ENCODE assay signal across 26 cellular contexts in genomic region chr20:38283236-38283635, GRCh38. TPM values are rescaled to one million over a fixed set of nuclear protein-coding genes. Genes with fewer than 3 reads are reported as not detected.
"Had no signal": no experiment of that assay in that cellular context is flagged by ENCODE, and none has a peak within 500 bp of the region (broad histone marks: within the 10 kb centered on the region; RNA-seq: fewer than 3 reads in every experiment).

No MANE protein-coding gene starts in this region.

- H3K27me3 ChIP-seq: adrenal gland, MG63, SJCRH30 had no signal

- H3K27ac ChIP-seq: adrenal gland, SJCRH30, WERI-Rb-1 had no signal

- H3K4me3 Mint-ChIP-seq: activated CD4-positive, alpha-beta T cell treated with anti-CD3 and anti-CD28 coated beads for 36 hours; activated CD8-positive, alpha-beta T cell treated with anti-CD3 and anti-CD28 coated beads, Interleukin-2, amount 10 ng/mL, durations not matched to agents 7 days and 5 days; activated naive CD4-positive, alpha-beta T cell treated with anti-CD3 and anti-CD28 coated beads, Interleukin-2, amount 10 ng/mL, durations not matched to agents 7 days and 5 days; activated naive CD8-positive, alpha-beta T cell treated with anti-CD3 and anti-CD28 coated beads, Interleukin-2, amount 10 ng/mL, durations not matched to agents 7 days and 5 days; activated T-cell treated with anti-CD3 and anti-CD28 coated beads, Interleukin-2, amount 50 U/mL, for 4 hours; central memory CD8-positive, alpha-beta T cell had no signal

- ATAC-seq: activated CD4-positive, alpha-beta T cell treated with anti-CD3 and anti-CD28 coated beads for 36 hours; activated CD8-positive, alpha-beta T cell treated with anti-CD3 and anti-CD28 coated beads, Interleukin-2, amount 10 ng/mL, durations not matched to agents 7 days and 5 days; activated T-cell treated with anti-CD3 and anti-CD28 coated beads, Interleukin-2, amount 50 U/mL, for 4 hours; Panc1 had no signal

- H3K27ac Mint-ChIP-seq: activated CD4-positive, alpha-beta T cell treated with anti-CD3 and anti-CD28 coated beads for 36 hours; activated CD8-positive, alpha-beta T cell treated with anti-CD3 and anti-CD28 coated beads, Interleukin-2, amount 10 ng/mL, durations not matched to agents 7 days and 5 days; activated naive CD4-positive, alpha-beta T cell treated with anti-CD3 and anti-CD28 coated beads, Interleukin-2, amount 10 ng/mL, durations not matched to agents 7 days and 5 days; activated naive CD8-positive, alpha-beta T cell treated with anti-CD3 and anti-CD28 coated beads, Interleukin-2, amount 10 ng/mL, durations not matched to agents 7 days and 5 days had no signal

- H3K4me1 Mint-ChIP-seq: activated CD4-positive, alpha-beta T cell treated with anti-CD3 and anti-CD28 coated beads for 36 hours; activated naive CD4-positive, alpha-beta T cell treated with anti-CD3 and anti-CD28 coated beads, Interleukin-2, amount 10 ng/mL, durations not matched to agents 7 days and 5 days; central memory CD8-positive, alpha-beta T cell had no signal

- DNase-seq: activated CD4-positive, alpha-beta T cell treated with anti-CD3 and anti-CD28 coated beads for 36 hours; activated CD8-positive, alpha-beta T cell treated with anti-CD3 and anti-CD28 coated beads, Interleukin-2, amount 10 ng/mL, durations not matched to agents 7 days and 5 days; activated gamma-delta T cell treated with Interleukin-2 at 50 U/mL for 16 hours; activated naive CD4-positive, alpha-beta T cell treated with anti-CD3 and anti-CD28 coated beads, Interleukin-2, amount 10 ng/mL, durations not matched to agents 7 days and 5 days; activated naive CD8-positive, alpha-beta T cell treated with anti-CD3 and anti-CD28 coated beads, Interleukin-2, amount 10 ng/mL, durations not matched to agents 7 days and 5 days; activated T-cell treated with anti-CD3 and anti-CD28 coated beads, Interleukin-2, amount 50 U/mL, for 4 hours; adrenal gland; aorta; MG63; NCI-H1092 treated with DMSO at 0.1 percent for 48 hours; NCI-H1436; NCI-H187; NCI-H2081; NCI-H446; NCI-H524; NK-92 treated with Interleukin-12 subunit alpha and Interleukin-12 subunit beta, amount 100 ng/mL, for 24 hours; OCI-M1; Right ventricle myocardium superior; RPMI8226; SJCRH30; SK-N-SH; T-helper 1 cell; WERI-Rb-1 had no signal

- H3K36me3 ChIP-seq: adrenal gland, MG63, SJCRH30, WERI-Rb-1 had no signal

- H3K36me3 Mint-ChIP-seq: activated naive CD4-positive, alpha-beta T cell treated with anti-CD3 and anti-CD28 coated beads, Interleukin-2, amount 10 ng/mL, durations not matched to agents 7 days and 5 days; activated naive CD8-positive, alpha-beta T cell treated with anti-CD3 and anti-CD28 coated beads, Interleukin-2, amount 10 ng/mL, durations not matched to agents 7 days and 5 days had no signal

- H3K4me3 ChIP-seq: adrenal gland, MG63, SJCRH30 had no signal

- H3K9me3 ChIP-seq: adrenal gland, SK-N-SH had no signal

- H3K9me3 Mint-ChIP-seq: activated naive CD4-positive, alpha-beta T cell treated with anti-CD3 and anti-CD28 coated beads, Interleukin-2, amount 10 ng/mL, durations not matched to agents 7 days and 5 days; activated naive CD8-positive, alpha-beta T cell treated with anti-CD3 and anti-CD28 coated beads, Interleukin-2, amount 10 ng/mL, durations not matched to agents 7 days and 5 days; activated T-cell treated with anti-CD3 and anti-CD28 coated beads, Interleukin-2, amount 50 U/mL, for 4 hours; central memory CD8-positive, alpha-beta T cell had no signal

- H3K4me1 ChIP-seq: adrenal gland had no signal

RNA-seq across cellular contexts. Expression of gene BPI, which starts 20.7 kb away (rescaled TPM):
- total RNA-seq: activated CD4-positive, alpha-beta T cell treated with anti-CD3 and anti-CD28 coated beads for 36 hours; activated CD8-positive, alpha-beta T cell treated with anti-CD3 and anti-CD28 coated beads, Interleukin-2, amount 10 ng/mL, durations not matched to agents 7 days and 5 days; activated naive CD8-positive, alpha-beta T cell treated with anti-CD3 and anti-CD28 coated beads, Interleukin-2, amount 10 ng/mL, durations not matched to agents 7 days and 5 days; activated T-cell treated with anti-CD3 and anti-CD28 coated beads, Interleukin-2, amount 50 U/mL, for 4 hours; T-helper 2 cell treated with Interferon-gamma antibody and Interleukin-4, amounts not matched to agents 100 ng/mL and 5 ng/mL, for 36 hours had no signal
- polyA plus RNA-seq: SK-N-SH had no signal

RNA-seq across cellular contexts. Expression of gene KIAA1755, which starts 22.7 kb away (rescaled TPM):
- total RNA-seq: activated CD4-positive, alpha-beta T cell treated with anti-CD3 and anti-CD28 coated beads for 36 hours; activated CD8-positive, alpha-beta T cell treated with anti-CD3 and anti-CD28 coated beads, Interleukin-2, amount 10 ng/mL, durations not matched to agents 7 days and 5 days; activated naive CD8-positive, alpha-beta T cell treated with anti-CD3 and anti-CD28 coated beads, Interleukin-2, amount 10 ng/mL, durations not matched to agents 7 days and 5 days; activated T-cell treated with anti-CD3 and anti-CD28 coated beads, Interleukin-2, amount 50 U/mL, for 4 hours; T-helper 2 cell treated with Interferon-gamma antibody and Interleukin-4, amounts not matched to agents 100 ng/mL and 5 ng/mL, for 36 hours had no signal
